In the genomic region with DNA sequence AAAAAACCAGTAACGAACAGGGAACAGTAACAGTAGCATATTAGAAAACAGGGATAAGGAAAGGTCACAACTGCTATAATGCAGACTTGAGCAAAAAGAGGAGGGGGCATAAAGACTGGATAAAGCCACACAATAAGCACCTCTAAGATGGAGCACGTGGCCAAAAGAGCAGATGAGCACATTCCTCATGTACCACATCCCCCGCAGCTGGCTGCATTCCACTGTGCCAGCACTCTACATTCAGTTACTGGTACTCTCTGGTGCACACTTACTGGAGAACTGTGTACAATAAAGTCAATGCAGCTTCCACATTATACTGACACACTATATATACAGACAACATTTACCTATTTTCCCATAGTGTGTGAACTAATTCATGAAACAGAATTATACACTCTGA, we compare ENCODE assay signal across 17 cellular contexts.
"Had no signal": no experiment of that assay in that cellular context is flagged by ENCODE, and none has a peak within 500 bp of the region (broad histone marks: within the 10 kb centered on the region; RNA-seq: fewer than 3 reads in every experiment).

No MANE protein-coding gene starts in this region.

- DNase-seq: activated CD4-positive, alpha-beta T cell treated with anti-CD3 and anti-CD28 coated beads, Interleukin-2, amount 50 U/mL, for 1 hour; activated CD8-positive, alpha-beta memory T cell treated with anti-CD3 and anti-CD28 coated beads for 24 hours; activated naive CD4-positive, alpha-beta T cell treated with Interleukin-2 at 50 U/mL for 16 hours; aorta; endodermal cell; hippocampal formation; left cardiac atrium; naive thymus-derived CD8-positive, alpha-beta T cell; stimulated activated CD4-positive, alpha-beta T cell treated with anti-CD3 and anti-CD28 coated beads, Interleukin-2, amount 100 ng/mL, for 48 hours; stimulated activated naive B cell treated with anti-CD40 and anti-IgM and Interleukin-4, amounts not matched to agents 10 μg/mL and 1 μg/mL and 100 μg/mL, for 72 hours; T-cell; T-helper 9 cell; transverse colon had no signal

- H3K4me1 ChIP-seq: transverse colon had no signal

- H3K27ac ChIP-seq: dorsolateral prefrontal cortex, transverse colon had no signal

- ATAC-seq: activated CD4-positive, CD25-positive, alpha-beta regulatory T cell treated with anti-CD3 and anti-CD28 coated beads, Interleukin-2, amount 50 U/mL, for 24 hours; activated T-helper 17 cell treated with anti-CD3 and anti-CD28 coated beads, Interleukin-2, amount 50 U/mL, for 72 hours; left cardiac atrium; naive thymus-derived CD8-positive, alpha-beta T cell; stimulated activated naive B cell treated with anti-CD40 and anti-IgM and Interleukin-4, amounts not matched to agents 10 μg/mL and 1 μg/mL and 100 μg/mL, for 72 hours; T-cell had no signal

- H3K9me3 ChIP-seq: transverse colon had no signal

- H3K27me3 ChIP-seq: dorsolateral prefrontal cortex, transverse colon had no signal

- H3K4me3 ChIP-seq: dorsolateral prefrontal cortex, lung, transverse colon had no signal
